In genomic region chr16:1909661-1910231, GRCh38 we compare ENCODE assay signal across 1 cellular context.
A peak's percentile ranks its signal among the peaks of the same experiment; 100 is the strongest.
TF ChIP-seq lines count a peak whose summit lies in the region.

No MANE protein-coding gene starts in this region.

TF ChIP-seq in H1, 55 proteins besides CTCF, POLR2A, EP300 and RAD21:
- TF ChIP-seq SAP30 (IDR thresholded peaks at IDR 0.05; ENCODE audit: insufficient read depth, insufficient replicate concordance, low read length): no peak
- TF ChIP-seq, protein P1, sequence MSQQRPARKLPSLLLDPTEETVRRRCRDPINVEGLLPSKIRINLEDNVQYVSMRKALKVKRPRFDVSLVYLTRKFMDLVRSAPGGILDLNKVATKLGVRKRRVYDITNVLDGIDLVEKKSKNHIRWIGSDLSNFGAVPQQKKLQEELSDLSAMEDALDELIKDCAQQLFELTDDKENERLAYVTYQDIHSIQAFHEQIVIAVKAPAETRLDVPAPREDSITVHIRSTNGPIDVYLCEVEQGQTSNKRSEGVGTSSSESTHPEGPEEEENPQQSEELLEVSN (IDR thresholded peaks at IDR 0.05): 0 out of 2 replicates have a peak, but pooled peaks have one; percentile 16
